ENCODE assay signal across 1 cellular context in the genomic region with DNA sequence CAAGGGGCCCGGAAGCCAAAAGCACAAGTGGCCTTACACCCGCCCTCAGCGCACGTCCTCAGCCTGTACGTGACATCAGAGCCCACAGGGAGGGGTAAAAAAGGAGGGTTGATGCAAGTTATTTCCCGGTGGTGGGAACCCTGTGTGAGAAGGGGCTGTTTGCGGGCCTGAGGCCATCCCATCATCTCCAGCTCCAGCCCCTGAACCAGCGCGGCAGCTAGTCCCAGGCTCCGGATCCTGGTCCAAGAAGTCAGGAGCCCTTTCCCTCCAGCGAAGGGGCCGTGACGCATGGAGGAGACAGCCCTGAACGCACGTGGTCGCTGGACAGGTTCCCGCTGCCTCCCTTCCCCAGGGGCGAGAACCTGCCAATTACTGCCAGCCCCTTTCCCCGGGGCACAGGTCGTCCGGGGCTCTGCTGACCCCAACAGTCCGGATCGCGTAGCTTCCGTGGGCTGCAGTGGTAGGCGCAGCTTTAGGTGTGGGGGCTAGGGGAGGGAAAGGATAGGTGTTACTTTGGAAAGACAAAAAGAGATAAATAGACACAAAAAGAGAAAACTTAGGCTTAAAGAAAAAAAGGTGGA.
TF ChIP-seq lines count a peak whose summit lies in the region.

No MANE protein-coding gene starts in this region.

TF ChIP-seq in H1, 55 proteins besides CTCF, POLR2A, EP300 and RAD21 (continued from another document):
- TF ChIP-seq, protein P1, sequence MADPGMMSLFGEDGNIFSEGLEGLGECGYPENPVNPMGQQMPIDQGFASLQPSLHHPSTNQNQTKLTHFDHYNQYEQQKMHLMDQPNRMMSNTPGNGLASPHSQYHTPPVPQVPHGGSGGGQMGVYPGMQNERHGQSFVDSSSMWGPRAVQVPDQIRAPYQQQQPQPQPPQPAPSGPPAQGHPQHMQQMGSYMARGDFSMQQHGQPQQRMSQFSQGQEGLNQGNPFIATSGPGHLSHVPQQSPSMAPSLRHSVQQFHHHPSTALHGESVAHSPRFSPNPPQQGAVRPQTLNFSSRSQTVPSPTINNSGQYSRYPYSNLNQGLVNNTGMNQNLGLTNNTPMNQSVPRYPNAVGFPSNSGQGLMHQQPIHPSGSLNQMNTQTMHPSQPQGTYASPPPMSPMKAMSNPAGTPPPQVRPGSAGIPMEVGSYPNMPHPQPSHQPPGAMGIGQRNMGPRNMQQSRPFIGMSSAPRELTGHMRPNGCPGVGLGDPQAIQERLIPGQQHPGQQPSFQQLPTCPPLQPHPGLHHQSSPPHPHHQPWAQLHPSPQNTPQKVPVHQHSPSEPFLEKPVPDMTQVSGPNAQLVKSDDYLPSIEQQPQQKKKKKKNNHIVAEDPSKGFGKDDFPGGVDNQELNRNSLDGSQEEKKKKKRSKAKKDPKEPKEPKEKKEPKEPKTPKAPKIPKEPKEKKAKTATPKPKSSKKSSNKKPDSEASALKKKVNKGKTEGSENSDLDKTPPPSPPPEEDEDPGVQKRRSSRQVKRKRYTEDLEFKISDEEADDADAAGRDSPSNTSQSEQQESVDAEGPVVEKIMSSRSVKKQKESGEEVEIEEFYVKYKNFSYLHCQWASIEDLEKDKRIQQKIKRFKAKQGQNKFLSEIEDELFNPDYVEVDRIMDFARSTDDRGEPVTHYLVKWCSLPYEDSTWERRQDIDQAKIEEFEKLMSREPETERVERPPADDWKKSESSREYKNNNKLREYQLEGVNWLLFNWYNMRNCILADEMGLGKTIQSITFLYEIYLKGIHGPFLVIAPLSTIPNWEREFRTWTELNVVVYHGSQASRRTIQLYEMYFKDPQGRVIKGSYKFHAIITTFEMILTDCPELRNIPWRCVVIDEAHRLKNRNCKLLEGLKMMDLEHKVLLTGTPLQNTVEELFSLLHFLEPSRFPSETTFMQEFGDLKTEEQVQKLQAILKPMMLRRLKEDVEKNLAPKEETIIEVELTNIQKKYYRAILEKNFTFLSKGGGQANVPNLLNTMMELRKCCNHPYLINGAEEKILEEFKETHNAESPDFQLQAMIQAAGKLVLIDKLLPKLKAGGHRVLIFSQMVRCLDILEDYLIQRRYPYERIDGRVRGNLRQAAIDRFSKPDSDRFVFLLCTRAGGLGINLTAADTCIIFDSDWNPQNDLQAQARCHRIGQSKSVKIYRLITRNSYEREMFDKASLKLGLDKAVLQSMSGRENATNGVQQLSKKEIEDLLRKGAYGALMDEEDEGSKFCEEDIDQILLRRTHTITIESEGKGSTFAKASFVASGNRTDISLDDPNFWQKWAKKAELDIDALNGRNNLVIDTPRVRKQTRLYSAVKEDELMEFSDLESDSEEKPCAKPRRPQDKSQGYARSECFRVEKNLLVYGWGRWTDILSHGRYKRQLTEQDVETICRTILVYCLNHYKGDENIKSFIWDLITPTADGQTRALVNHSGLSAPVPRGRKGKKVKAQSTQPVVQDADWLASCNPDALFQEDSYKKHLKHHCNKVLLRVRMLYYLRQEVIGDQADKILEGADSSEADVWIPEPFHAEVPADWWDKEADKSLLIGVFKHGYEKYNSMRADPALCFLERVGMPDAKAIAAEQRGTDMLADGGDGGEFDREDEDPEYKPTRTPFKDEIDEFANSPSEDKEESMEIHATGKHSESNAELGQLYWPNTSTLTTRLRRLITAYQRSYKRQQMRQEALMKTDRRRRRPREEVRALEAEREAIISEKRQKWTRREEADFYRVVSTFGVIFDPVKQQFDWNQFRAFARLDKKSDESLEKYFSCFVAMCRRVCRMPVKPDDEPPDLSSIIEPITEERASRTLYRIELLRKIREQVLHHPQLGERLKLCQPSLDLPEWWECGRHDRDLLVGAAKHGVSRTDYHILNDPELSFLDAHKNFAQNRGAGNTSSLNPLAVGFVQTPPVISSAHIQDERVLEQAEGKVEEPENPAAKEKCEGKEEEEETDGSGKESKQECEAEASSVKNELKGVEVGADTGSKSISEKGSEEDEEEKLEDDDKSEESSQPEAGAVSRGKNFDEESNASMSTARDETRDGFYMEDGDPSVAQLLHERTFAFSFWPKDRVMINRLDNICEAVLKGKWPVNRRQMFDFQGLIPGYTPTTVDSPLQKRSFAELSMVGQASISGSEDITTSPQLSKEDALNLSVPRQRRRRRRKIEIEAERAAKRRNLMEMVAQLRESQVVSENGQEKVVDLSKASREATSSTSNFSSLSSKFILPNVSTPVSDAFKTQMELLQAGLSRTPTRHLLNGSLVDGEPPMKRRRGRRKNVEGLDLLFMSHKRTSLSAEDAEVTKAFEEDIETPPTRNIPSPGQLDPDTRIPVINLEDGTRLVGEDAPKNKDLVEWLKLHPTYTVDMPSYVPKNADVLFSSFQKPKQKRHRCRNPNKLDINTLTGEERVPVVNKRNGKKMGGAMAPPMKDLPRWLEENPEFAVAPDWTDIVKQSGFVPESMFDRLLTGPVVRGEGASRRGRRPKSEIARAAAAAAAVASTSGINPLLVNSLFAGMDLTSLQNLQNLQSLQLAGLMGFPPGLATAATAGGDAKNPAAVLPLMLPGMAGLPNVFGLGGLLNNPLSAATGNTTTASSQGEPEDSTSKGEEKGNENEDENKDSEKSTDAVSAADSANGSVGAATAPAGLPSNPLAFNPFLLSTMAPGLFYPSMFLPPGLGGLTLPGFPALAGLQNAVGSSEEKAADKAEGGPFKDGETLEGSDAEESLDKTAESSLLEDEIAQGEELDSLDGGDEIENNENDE (IDR thresholded peaks at IDR 0.05; ENCODE audit: insufficient replicate concordance, low read length) = no peak
- no peak for TF ChIP-seq FOSL1 (IDR thresholded peaks at IDR 0.05; ENCODE audit: insufficient read depth, low read depth, low read length)
- no peak for TF ChIP-seq BACH1 (IDR thresholded peaks at IDR 0.05; ENCODE audit: low read length)
- TF ChIP-seq ATF2 (IDR thresholded peaks at IDR 0.05; ENCODE audit: low read length) = no peak
- TF ChIP-seq CHD1 (IDR thresholded peaks at IDR 0.05; ENCODE audit: low read depth, low read length) = no peak
- TF ChIP-seq SRF (IDR thresholded peaks at IDR 0.05; ENCODE audit: low read depth, low read length) = no peak
- TF ChIP-seq TCF12 (IDR thresholded peaks at IDR 0.05; ENCODE audit: low read depth, low read length) = no peak
- TF ChIP-seq, protein P2, sequence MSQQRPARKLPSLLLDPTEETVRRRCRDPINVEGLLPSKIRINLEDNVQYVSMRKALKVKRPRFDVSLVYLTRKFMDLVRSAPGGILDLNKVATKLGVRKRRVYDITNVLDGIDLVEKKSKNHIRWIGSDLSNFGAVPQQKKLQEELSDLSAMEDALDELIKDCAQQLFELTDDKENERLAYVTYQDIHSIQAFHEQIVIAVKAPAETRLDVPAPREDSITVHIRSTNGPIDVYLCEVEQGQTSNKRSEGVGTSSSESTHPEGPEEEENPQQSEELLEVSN (IDR thresholded peaks at IDR 0.05) = peak; percentile 95
- no peak for TF ChIP-seq TAF7 (optimal IDR thresholded peaks at IDR 0.05; ENCODE audit: borderline replicate concordance, low read depth, low read length)
- TF ChIP-seq JUND (IDR thresholded peaks at IDR 0.05; ENCODE audit: low read length) = no peak
- no peak for TF ChIP-seq SIRT6 (IDR thresholded peaks at IDR 0.05; ENCODE audit: low read length)
- no peak for TF ChIP-seq SP4 (IDR thresholded peaks at IDR 0.05; ENCODE audit: low read length)
- TF ChIP-seq SAP30 (IDR thresholded peaks at IDR 0.05; ENCODE audit: insufficient read depth, insufficient replicate concordance, low read length) = peak; percentile 58
- TF ChIP-seq POLR2AphosphoS5 (IDR thresholded peaks at IDR 0.05; ENCODE audit: low read depth, low read length) = 0 out of 2 replicates have a peak, but pooled peaks have one; percentile 46
- TF ChIP-seq, protein P3, sequence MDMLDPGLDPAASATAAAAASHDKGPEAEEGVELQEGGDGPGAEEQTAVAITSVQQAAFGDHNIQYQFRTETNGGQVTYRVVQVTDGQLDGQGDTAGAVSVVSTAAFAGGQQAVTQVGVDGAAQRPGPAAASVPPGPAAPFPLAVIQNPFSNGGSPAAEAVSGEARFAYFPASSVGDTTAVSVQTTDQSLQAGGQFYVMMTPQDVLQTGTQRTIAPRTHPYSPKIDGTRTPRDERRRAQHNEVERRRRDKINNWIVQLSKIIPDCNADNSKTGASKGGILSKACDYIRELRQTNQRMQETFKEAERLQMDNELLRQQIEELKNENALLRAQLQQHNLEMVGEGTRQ (IDR thresholded peaks at IDR 0.05; ENCODE audit: low read length) = no peak
- TF ChIP-seq ASH2L (IDR thresholded peaks at IDR 0.05; ENCODE audit: low read length) = no peak
- TF ChIP-seq, protein P4, sequence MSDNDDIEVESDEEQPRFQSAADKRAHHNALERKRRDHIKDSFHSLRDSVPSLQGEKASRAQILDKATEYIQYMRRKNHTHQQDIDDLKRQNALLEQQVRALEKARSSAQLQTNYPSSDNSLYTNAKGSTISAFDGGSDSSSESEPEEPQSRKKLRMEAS (IDR thresholded peaks at IDR 0.05) = peak; percentile 95
- no peak for TF ChIP-seq ZNF274 (IDR thresholded peaks at IDR 0.05; ENCODE audit: borderline replicate concordance, extremely low read depth, low read length)
- TF ChIP-seq KDM4A (IDR thresholded peaks at IDR 0.05; ENCODE audit: low read depth, low read length, severe bottlenecking) = peak; percentile 67
- TF ChIP-seq CTBP2 (IDR thresholded peaks at IDR 0.05; ENCODE audit: borderline replicate concordance, insufficient read depth, insufficient read length, low read length) = no peak
- TF ChIP-seq MAFK (IDR thresholded peaks at IDR 0.05; ENCODE audit: low read depth, low read length) = no peak
- TF ChIP-seq RXRA (IDR thresholded peaks at IDR 0.05; ENCODE audit: insufficient read depth, low read depth, low read length) = no peak
- TF ChIP-seq SP1 (IDR thresholded peaks at IDR 0.05; ENCODE audit: low read depth, low read length) = no peak
- no peak for TF ChIP-seq ATF3 (IDR thresholded peaks at IDR 0.05; ENCODE audit: insufficient read depth, low read depth, low read length)
